In genomic region chr5:143586781-143587362, GRCh38 we compare ENCODE assay signal across 16 cellular contexts.
"Had no signal": no experiment of that assay in that cellular context is flagged by ENCODE, and none has a peak within 500 bp of the region (broad histone marks: within the 10 kb centered on the region; RNA-seq: fewer than 3 reads in every experiment).

No MANE protein-coding gene starts in this region.

- H3K27me3 ChIP-seq: body of pancreas, right atrium auricular region, upper lobe of left lung had no signal

- H3K27me3 Mint-ChIP-seq: stimulated activated naive CD8-positive, alpha-beta T cell treated with anti-CD3 and anti-CD28 coated beads, Interleukin-15, Interleukin-2, amounts not matched to agents 100 ng/mL and 50 ng/mL, for 24 hours had no signal

- H3K9me3 Mint-ChIP-seq: activated naive CD4-positive, alpha-beta T cell treated with anti-CD3 and anti-CD28 coated beads, Interleukin-2, amount 50 U/mL, for 24 hours; nephron; T-helper 2 cell treated with Interferon-gamma antibody and Interleukin-4, amounts not matched to agents 5 μg/mL and 100 μg/mL, for 36 hours had no signal

- H3K4me1 ChIP-seq: right atrium auricular region had no signal

- H3K4me3 ChIP-seq: body of pancreas, right atrium auricular region, upper lobe of left lung had no signal

- DNase-seq: activated CD4-positive, alpha-beta T cell treated with anti-CD3 and anti-CD28 coated beads, Interleukin-2, amount 50 U/mL, for 4 hours; activated effector memory CD4-positive, alpha-beta T cell treated with Interleukin-2 at 50 U/mL for 16 hours; amniotic stem cell; body of pancreas; caudate nucleus; mesenchymal stem cell; nucleus accumbens; small intestine; stimulated activated CD4-positive, alpha-beta T cell treated with anti-CD3 and anti-CD28 coated beads, Interleukin-4, amount 100 ng/mL, for 4 hours; stimulated activated CD8-positive, alpha-beta memory T cell treated with anti-CD3 and anti-CD28 coated beads, Interleukin-4, amount 100 ng/mL, for 48 hours; upper lobe of left lung had no signal

- H3K27ac Mint-ChIP-seq: activated naive CD4-positive, alpha-beta T cell treated with anti-CD3 and anti-CD28 coated beads, Interleukin-2, amount 50 U/mL, for 24 hours; nephron had no signal

- ATAC-seq: body of pancreas had no signal

- H3K36me3 Mint-ChIP-seq: activated naive CD4-positive, alpha-beta T cell treated with anti-CD3 and anti-CD28 coated beads, Interleukin-2, amount 50 U/mL, for 24 hours had no signal

- H3K27ac ChIP-seq: body of pancreas, right atrium auricular region, upper lobe of left lung had no signal

- H3K9me3 ChIP-seq: body of pancreas, right atrium auricular region, upper lobe of left lung had no signal

- H3K36me3 ChIP-seq: right atrium auricular region, upper lobe of left lung had no signal

- H3K4me3 Mint-ChIP-seq: activated naive CD4-positive, alpha-beta T cell treated with anti-CD3 and anti-CD28 coated beads, Interleukin-2, amount 50 U/mL, for 24 hours; nephron; stimulated activated naive CD8-positive, alpha-beta T cell treated with anti-CD3 and anti-CD28 coated beads, Interleukin-15, Interleukin-2, amounts not matched to agents 100 ng/mL and 50 ng/mL, for 24 hours had no signal
